In genomic region chr15:40590635-40591105, GRCh38 we compare ENCODE assay signal across 1 cellular context.
TF ChIP-seq lines count a peak whose summit lies in the region.

No MANE protein-coding gene starts in this region.

TF ChIP-seq in HepG2, 621 proteins besides CTCF, POLR2A, EP300 and RAD21:
- TF ChIP-seq PRDM15 (CRISPR knock-in tag; IDR thresholded peaks at IDR 0.05) (peak; percentile 39; the same call in 1 of the 2 replicates), ZNF557 (CRISPR knock-in tag; IDR thresholded peaks at IDR 0.05) (no peak), JDP2 (CRISPR knock-in tag; IDR thresholded peaks at IDR 0.05; ENCODE audit: borderline replicate concordance) (no peak), ZNF775 (CRISPR knock-in tag; IDR thresholded peaks at IDR 0.05; ENCODE audit: borderline replicate concordance) (no peak), ZNF225 (CRISPR knock-in tag; IDR thresholded peaks at IDR 0.05) (no peak), DR1 (CRISPR knock-in tag; IDR thresholded peaks at IDR 0.05) (no peak)
